In the genomic region with DNA sequence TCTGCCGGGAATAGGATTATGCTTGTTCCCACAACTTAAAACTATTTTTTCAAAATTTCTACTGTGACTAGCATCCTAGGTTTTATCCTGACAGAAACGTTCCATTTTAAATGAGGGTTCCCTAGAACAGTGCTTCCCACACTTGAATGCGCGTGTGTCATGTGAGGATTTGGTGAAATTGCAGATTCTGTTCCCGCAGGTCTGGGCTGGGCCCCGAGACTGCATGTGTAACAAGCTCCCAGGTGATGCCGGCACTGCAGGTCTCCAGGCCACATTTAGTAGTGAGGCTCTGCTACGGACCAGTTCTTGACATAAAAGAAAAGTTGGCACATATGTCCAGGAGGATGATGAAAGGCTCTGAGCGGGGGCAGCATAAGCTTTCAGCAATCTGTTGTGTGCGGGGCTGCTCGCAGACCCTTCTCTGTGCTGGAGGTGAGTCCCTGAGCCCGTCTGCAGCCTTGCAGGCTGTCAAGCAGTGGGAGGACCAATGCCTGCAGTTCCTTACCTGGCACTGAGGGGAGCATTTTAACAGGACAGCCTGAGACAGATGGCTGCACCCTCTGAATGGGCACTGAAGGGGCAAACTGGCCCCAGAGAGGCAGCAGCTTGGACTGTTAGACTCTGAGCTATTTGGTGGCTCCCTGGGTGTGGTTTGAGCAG, we compare ENCODE assay signal across 20 cellular contexts. TPM values are rescaled to one million over a fixed set of nuclear protein-coding genes. Genes with fewer than 3 reads are reported as not detected.
A peak's percentile ranks its signal among the peaks of the same experiment; 100 is the strongest.
DNase-seq lines count a peak whose midpoint lies in the region; TF ChIP-seq lines count a peak whose summit lies in the region.
"Had no signal": no experiment of that assay in that cellular context is flagged by ENCODE, and none has a peak within 500 bp of the region (broad histone marks: within the 10 kb centered on the region; RNA-seq: fewer than 3 reads in every experiment).

No MANE protein-coding gene starts in this region.

- H3K27ac Mint-ChIP-seq in CD14-positive monocyte (peak overlapping the region in 4 of 7 donors; percentile 43 to 79 (median 63)), nephron progenitor cell (peak overlapping the region; percentile 77)

- H3K36me3 Mint-ChIP-seq in CD14-positive monocyte = peaks cover 10 to 20% of the 10 kb centered on the region in 2 donors
- H3K36me3 Mint-ChIP-seq in nephron progenitor cell (ENCODE audit: low read depth) = peaks cover 7% of the 10 kb centered on the region

- intact Hi-C loops in CD14-positive monocyte (cut with micrococcal nuclease) = no loop called here
- intact Hi-C loops in head of caudate nucleus (cut with DNase I) = no loop called here
- intact Hi-C loops in lower leg skin (cut with DNase I; ENCODE audit: low total_unique reads) = no loop called here

- H3K4me1 Mint-ChIP-seq in CD14-positive monocyte (peaks cover 53% of the 10 kb centered on the region), nephron progenitor cell (peaks cover 43% of the 10 kb centered on the region)

- TF ChIP-seq POLR2A in lower leg skin (IDR thresholded peaks at IDR 0.05) = no peak

- H3K4me3 Mint-ChIP-seq in CD14-positive monocyte (no peak overlapping the region), nephron progenitor cell (no peak overlapping the region)

- WGBS in lower leg skin, 2 donors = 82 to 83% methylated on average over 12 of the region's 12 CpGs

- H3K4me3 ChIP-seq in lower leg skin (ENCODE audit: low read depth, poor library complexity, severe bottlenecking) = no peak overlapping the region
- H3K4me3 ChIP-seq: psoas muscle, suprapubic skin had no signal

- H3K27me3 Mint-ChIP-seq in CD14-positive monocyte (ENCODE audit: low read depth in 3 of 3) (no peaks in the 10 kb centered on the region), nephron progenitor cell (ENCODE audit: low read depth, poor library complexity) (no peaks in the 10 kb centered on the region)
- H3K27me3 Mint-ChIP-seq: naive thymus-derived CD8-positive, alpha-beta T cell had no signal

- TF ChIP-seq CTCF in CD14-positive monocyte (IDR thresholded peaks at IDR 0.05) (no peak), nephron progenitor cell (IDR thresholded peaks at IDR 0.05) (no peak), lower leg skin (IDR thresholded peaks at IDR 0.05) (no peak)

- DNase-seq in CD14-positive monocyte (ENCODE audit: low spot score) (no peak), NCI-H524 (lab: John Stamatoyannopoulos, UW) (peak; percentile 87 to 96), head of caudate nucleus (peak in 38 of 42 donors; percentile 4 to 67 (median 40)), nephron progenitor cell (no peak), islet precursor cell (no peak), KG1 (lab: John Stamatoyannopoulos, UW) (no peak), lower leg skin (ENCODE audit: low spot score in 2 of 2) (no peak), NCI-H128 (lab: John Stamatoyannopoulos, UW; ENCODE audit: unreplicated experiment) (no peak)
- DNase-seq: activated naive CD4-positive, alpha-beta T cell; amygdala; effector CD4-positive, alpha-beta T cell; Kasumi-1; mammary epithelial cell; naive thymus-derived CD8-positive, alpha-beta T cell; NCI-H1092; NCI-H526; psoas muscle; SHP77; stimulated activated CD4-positive, alpha-beta T cell treated with anti-CD3 and anti-CD28 coated beads, Interleukin-12 subunit alpha, Interleukin-12 subunit beta, amount 100 ng/mL, for 4 hours had no signal

- peaks cover 0 to 3% (median 0%) of the 10 kb centered on the region in 7 donors for H3K9me3 Mint-ChIP-seq in CD14-positive monocyte
- H3K9me3 Mint-ChIP-seq in nephron progenitor cell = no peaks in the 10 kb centered on the region
- H3K9me3 Mint-ChIP-seq: naive thymus-derived CD8-positive, alpha-beta T cell had no signal

RNA-seq across cellular contexts. Expression of a gene that starts 24.5 kb away (rescaled TPM):
- polyA plus RNA-seq in CD14-positive monocyte = 10 to 100 TPM; 21.4 to 35.4 TPM
- total RNA-seq in lower leg skin = 10 to 100 TPM in 3 of 4 donors, 1 to 10 TPM in 1; 3.5 to 18.5 (median 13.7) TPM

Comparison
In these comparisons a context has a peak if more than half of its experiments do, and no peak if none do; other contexts are left out.
1. DNase-seq: peak in NCI-H524 (2 of 2) and head of caudate nucleus (38 of 42); none in CD14-positive monocyte (single experiment), nephron progenitor cell (single experiment), islet precursor cell (single experiment), KG1 (single experiment), lower leg skin (0 of 2) and NCI-H128 (single experiment).